ENCODE assay signal across 15 cellular contexts in the genomic region with DNA sequence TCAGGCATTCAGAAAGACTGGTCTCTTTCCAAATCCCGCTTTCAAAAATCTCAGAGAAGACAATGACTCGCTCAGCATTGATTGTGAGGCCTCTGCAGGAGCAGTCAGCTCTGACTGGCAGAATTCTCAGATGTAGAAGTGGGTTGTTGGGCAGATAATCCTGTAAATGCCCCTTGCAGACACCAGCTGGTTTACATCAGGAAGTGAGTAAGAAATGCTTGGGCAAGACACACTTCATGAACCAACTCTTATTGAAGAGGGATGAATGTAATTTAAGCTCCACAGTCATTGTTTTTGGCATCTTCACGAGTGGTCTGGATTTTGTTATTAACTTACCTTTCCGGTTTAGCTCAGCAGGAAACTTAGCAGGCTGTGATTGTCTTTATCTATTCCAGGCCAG.
DNase-seq lines count a peak whose midpoint lies in the region; ATAC-seq and TF ChIP-seq lines count a peak whose summit lies in the region.
"Had no signal": no experiment of that assay in that cellular context is flagged by ENCODE, and none has a peak within 500 bp of the region (broad histone marks: within the 10 kb centered on the region; RNA-seq: fewer than 3 reads in every experiment).

No MANE protein-coding gene starts in this region.

- H3K14ac ChIP-seq in mesenchymal stem cell (ENCODE audit: low read length in 2 of 2): no peak overlapping the region

- H3K4ac ChIP-seq in mesenchymal stem cell (ENCODE audit: low read depth in 1 of 2, low read length in 2 of 2): no peak overlapping the region

- H3K4me3 ChIP-seq in mesenchymal stem cell (ENCODE audit: insufficient read depth in 1 of 2, low read depth in 1 of 2, low read length in 2 of 2): no peak overlapping the region
- H3K4me3 ChIP-seq in lower leg skin (ENCODE audit: low read depth, poor library complexity, severe bottlenecking): no peak overlapping the region
- H3K4me3 ChIP-seq: left lung, skin epidermis had no signal

- no peak overlapping the region for H4K8ac ChIP-seq in mesenchymal stem cell (ENCODE audit: low read length)

- intact Hi-C loops in lower leg skin (cut with DNase I; ENCODE audit: low total_unique reads) (no loop called here), left colon (cut with DNase I, micrococcal nuclease) (no loop called here)

- peaks cover 16% of the 10 kb centered on the region for H3K79me1 ChIP-seq in mesenchymal stem cell (replicated peaks; ENCODE audit: low read length, poor library complexity, severe bottlenecking)

- peak overlapping the region; percentile 23 for H3K27ac ChIP-seq in mesenchymal stem cell (ENCODE audit: low read length, poor library complexity, severe bottlenecking)
- H3K27ac ChIP-seq: left lung, skin epidermis had no signal

- H3K9me3 ChIP-seq in mesenchymal stem cell (ENCODE audit: control insufficient read depth, low read length): no peaks in the 10 kb centered on the region
- H3K9me3 ChIP-seq: left lung had no signal

- H2BK120ac ChIP-seq in mesenchymal stem cell (ENCODE audit: low read depth, low read length): no peak overlapping the region

- H3K18ac ChIP-seq in mesenchymal stem cell (ENCODE audit: low read depth in 1 of 2, low read length in 2 of 2): no peak overlapping the region

- H3K9ac ChIP-seq in mesenchymal stem cell (ENCODE audit: low read length): no peak overlapping the region

- TF ChIP-seq POLR2A in lower leg skin (IDR thresholded peaks at IDR 0.05): no peak

- H2AK5ac ChIP-seq in mesenchymal stem cell (ENCODE audit: low read length, severe bottlenecking): no peak overlapping the region

- H2AFZ ChIP-seq in mesenchymal stem cell (ENCODE audit: low read depth, low read length): no peak overlapping the region

- H4K91ac ChIP-seq in mesenchymal stem cell (ENCODE audit: low read length): no peak overlapping the region

- ATAC-seq in GM21786 (IDR thresholded peaks at IDR 0.05; ENCODE audit: unreplicated experiment) (no peak), left colon (no peak), HG02884 (IDR thresholded peaks at IDR 0.05; ENCODE audit: unreplicated experiment) (no peak)
- ATAC-seq: left lung had no signal

- TF ChIP-seq CTCF in lower leg skin (IDR thresholded peaks at IDR 0.05): no peak

- H3K36me3 ChIP-seq in mesenchymal stem cell (ENCODE audit: control insufficient read depth in 1 of 2, insufficient read depth in 2 of 2, low read depth in 1 of 2, low read length in 2 of 2): peaks cover 0 to 8% of the 10 kb centered on the region in 2 experiments
- H3K36me3 ChIP-seq: left lung had no signal

- WGBS in mesenchymal stem cell: 49% methylated on average over 4 of the region's 4 CpGs
- 70 to 75% methylated on average over 4 of the region's 4 CpGs for WGBS in lower leg skin, 2 donors

- DNase-seq in GM03348 (ENCODE audit: low spot score) (peak; percentile 43), NCI-H226 (peak; percentile 51), dedifferentiated amniotic fluid mesenchymal stem cell (ENCODE audit: extremely low spot score) (peak; percentile 58), mesenchymal stem cell (peak; percentile 74), lower leg skin (ENCODE audit: low spot score in 2 of 2) (no peak), left colon (no peak)
- DNase-seq: activated CD4-positive, alpha-beta memory T cell treated with anti-CD3 and anti-CD28 coated beads, Interleukin-2, amount 10 ng/mL, durations not matched to agents 7 days and 5 days; Calu3; GOT3; head of caudate nucleus; left lung; NCI-H187 treated with DMSO at 0.1 percent for 48 hours had no signal

- no peak overlapping the region for H2BK5ac ChIP-seq in mesenchymal stem cell (ENCODE audit: low read depth, low read length, poor library complexity, severe bottlenecking)

- H2BK12ac ChIP-seq in mesenchymal stem cell (ENCODE audit: low read length in 2 of 2): no peak overlapping the region

- no peaks in the 10 kb centered on the region for H3K27me3 ChIP-seq in mesenchymal stem cell (ENCODE audit: control insufficient read depth in 1 of 2, insufficient read depth in 1 of 2, low read length in 2 of 2)
- H3K27me3 ChIP-seq: left lung had no signal

- H3K4me2 ChIP-seq in mesenchymal stem cell (ENCODE audit: low read length, poor library complexity, severe bottlenecking): no peak overlapping the region

- peaks cover 4% of the 10 kb centered on the region for H3K4me1 ChIP-seq in mesenchymal stem cell (ENCODE audit: control insufficient read depth, insufficient read depth, low read depth, low read length)

- H3K23ac ChIP-seq in mesenchymal stem cell (ENCODE audit: low read length in 2 of 2): no peak overlapping the region

- no peak overlapping the region for H2BK15ac ChIP-seq in mesenchymal stem cell (ENCODE audit: low read depth, poor library complexity, severe bottlenecking)

Comparison
In these comparisons a context has a peak if more than half of its experiments do, and no peak if none do; other contexts are left out.
1. DNase-seq: peak in GM03348 (single experiment), NCI-H226 (single experiment), dedifferentiated amniotic fluid mesenchymal stem cell (single experiment) and mesenchymal stem cell (single experiment); none in lower leg skin (0 of 2) and left colon (0 of 2).